Comparison of ENCODE assay signal across 1 cellular context in genomic region chr6:87378947-87379346, GRCh38.
TF ChIP-seq lines count a peak whose summit lies in the region.

No MANE protein-coding gene starts in this region.

TF ChIP-seq in GM23338, 12 proteins besides CTCF, POLR2A, EP300 and RAD21 (continued from another document):
- TF ChIP-seq, protein P1, sequence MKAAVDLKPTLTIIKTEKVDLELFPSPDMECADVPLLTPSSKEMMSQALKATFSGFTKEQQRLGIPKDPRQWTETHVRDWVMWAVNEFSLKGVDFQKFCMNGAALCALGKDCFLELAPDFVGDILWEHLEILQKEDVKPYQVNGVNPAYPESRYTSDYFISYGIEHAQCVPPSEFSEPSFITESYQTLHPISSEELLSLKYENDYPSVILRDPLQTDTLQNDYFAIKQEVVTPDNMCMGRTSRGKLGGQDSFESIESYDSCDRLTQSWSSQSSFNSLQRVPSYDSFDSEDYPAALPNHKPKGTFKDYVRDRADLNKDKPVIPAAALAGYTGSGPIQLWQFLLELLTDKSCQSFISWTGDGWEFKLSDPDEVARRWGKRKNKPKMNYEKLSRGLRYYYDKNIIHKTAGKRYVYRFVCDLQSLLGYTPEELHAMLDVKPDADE (IDR thresholded peaks at IDR 0.05) = no peak
- TF ChIP-seq ZNF331 (CRISPR knock-in tag; IDR thresholded peaks at IDR 0.05; ENCODE audit: low read depth) = no peak
- no peak for TF ChIP-seq EZH2phosphoT487 (IDR thresholded peaks at IDR 0.05; ENCODE audit: unreplicated experiment)
- no peak for TF ChIP-seq JUNB (IDR thresholded peaks at IDR 0.05; ENCODE audit: unreplicated experiment)
- TF ChIP-seq STAT1 (IDR thresholded peaks at IDR 0.05; ENCODE audit: unreplicated experiment) = no peak
- no peak for TF ChIP-seq ZNF462 (CRISPR knock-in tag; IDR thresholded peaks at IDR 0.05)
- TF ChIP-seq EZH2 (IDR thresholded peaks at IDR 0.05; ENCODE audit: low read depth, unreplicated experiment) = no peak
